Comparison of ENCODE assay signal across 8 cellular contexts in genomic region chr17:78484300-78485159, GRCh38.
A peak's percentile ranks its signal among the peaks of the same experiment; 100 is the strongest.
DNase-seq lines count a peak whose midpoint lies in the region; ATAC-seq, FAIRE-seq and TF ChIP-seq lines count a peak whose summit lies in the region.

No MANE protein-coding gene starts in this region.

- TF ChIP-seq RAD21 in SK-N-SH (IDR thresholded peaks at IDR 0.05; ENCODE audit: low read length): no peak

- no peaks in the 10 kb centered on the region for H4K20me1 ChIP-seq in SK-N-SH (ENCODE audit: insufficient read depth)

- no peak for TF ChIP-seq CTCF in gastroesophageal sphincter (IDR thresholded peaks at IDR 0.05)
- TF ChIP-seq CTCF in SK-N-SH (IDR thresholded peaks at IDR 0.05): no peak
- TF ChIP-seq CTCF in kidney (IDR thresholded peaks at IDR 0.05; ENCODE audit: borderline replicate concordance, extremely low read depth, insufficient read depth): no peak

- H3K4me2 ChIP-seq in SK-N-SH: no peak overlapping the region

- H3K36me3 ChIP-seq in gastroesophageal sphincter: no peaks in the 10 kb centered on the region
- H3K36me3 ChIP-seq in SK-N-SH (replicated peaks in 1 of 2; ENCODE audit: control insufficient read depth in 1 of 2, insufficient read depth in 2 of 2, low read length in 1 of 2): no peaks in the 10 kb centered on the region
- no peaks in the 10 kb centered on the region for H3K36me3 ChIP-seq in kidney (ENCODE audit: control insufficient read depth in 1 of 2, insufficient read depth in 2 of 2, low read length in 2 of 2)

- H3K4me1 ChIP-seq in gastroesophageal sphincter: peaks cover 0 to 12% (median 0%) of the 10 kb centered on the region in 3 donors
- H3K4me1 ChIP-seq in SK-N-SH (ENCODE audit: control insufficient read depth in 1 of 2, insufficient read depth in 2 of 2, low read depth in 1 of 2, low read length in 1 of 2): no peaks in the 10 kb centered on the region; a peak in 1 of 4 replicates
- no peaks in the 10 kb centered on the region for H3K4me1 ChIP-seq in kidney (ENCODE audit: control insufficient read depth in 1 of 2, insufficient read depth in 1 of 2, low read depth in 1 of 2, low read length in 2 of 2)

- CTCF ChIA-PET in SK-N-SH (lab: Yijun Ruan, JAX): interaction anchor here (1.1 to 5.8 kb wide), 3 partner anchors 13 to 224 kb away, joined by 3 to 36 read pairs (median 14); no protein-coding TSS in a partner anchor

- no peaks in the 10 kb centered on the region for H3K9me2 ChIP-seq in SK-N-SH

- FAIRE-seq in kidney (lab: Jason Lieb, UNC): no peak

- H3K4me3 ChIP-seq in gastroesophageal sphincter (peak overlapping the region in 1 of 2 donors; percentile 32), SK-N-SH (ENCODE audit: low read depth in 2 of 2, low read length in 1 of 2) (no peak overlapping the region), kidney (ENCODE audit: low read length in 2 of 2) (no peak overlapping the region)

- ATAC-seq in gastroesophageal sphincter: peak; percentile 57

- TF ChIP-seq EP300 in gastroesophageal sphincter (IDR thresholded peaks at IDR 0.05): no peak
- TF ChIP-seq EP300 in SK-N-SH (IDR thresholded peaks at IDR 0.05; ENCODE audit: borderline replicate concordance in 1 of 2, low read depth in 1 of 2, low read length in 1 of 2): no peak

- H3F3A ChIP-seq in SK-N-SH (replicated peaks; ENCODE audit: insufficient read depth): no peaks in the 10 kb centered on the region

- peak; percentile 63 for DNase-seq in NAMALWA (ENCODE audit: low spot score)
- peak; percentile 75 for DNase-seq in activated T-cell treated with anti-CD3 and anti-CD28 coated beads for 48 hours (ENCODE audit: low read depth)
- DNase-seq in stimulated activated CD4-positive, alpha-beta T cell treated with anti-CD3 and anti-CD28 coated beads, Interleukin-12 subunit alpha, Interleukin-12 subunit beta, amount 100 ng/mL, for 48 hours (ENCODE audit: low read depth in 2 of 3, low spot score in 1 of 3): peak; percentile 41 to 86 (median 54)
- no peak for DNase-seq in SK-N-SH
- no peak for DNase-seq in kidney
- DNase-seq in H4 (ENCODE audit: low spot score): no peak

- 12 to 36% methylated on average over 2 to 3 of the region's 39 CpGs for WGBS in gastroesophageal sphincter (ENCODE audit: low coverage in 1 of 2), 2 donors
- 79% methylated on average over 35 of the region's 39 CpGs for WGBS in SK-N-SH (ENCODE audit: low lambda C conversion rate)

- H3K9me3 ChIP-seq in gastroesophageal sphincter: no peaks in the 10 kb centered on the region
- H3K9me3 ChIP-seq in SK-N-SH: no peaks in the 10 kb centered on the region
- H3K9me3 ChIP-seq in kidney (ENCODE audit: control insufficient read depth in 1 of 2, low read length in 2 of 2): no peaks in the 10 kb centered on the region

- no peak overlapping the region for H2AFZ ChIP-seq in SK-N-SH (ENCODE audit: low read depth)

- intact Hi-C loops in kidney (cut with DNase I): no loop called here

- H3K27me3 ChIP-seq in gastroesophageal sphincter (peaks cover 38% of the 10 kb centered on the region), SK-N-SH (ENCODE audit: insufficient read depth) (no peaks in the 10 kb centered on the region)

- POLR2A ChIA-PET in SK-N-SH (lab: Yijun Ruan, JAX): no interaction called here

- peak; percentile 18 for TF ChIP-seq POLR2A in GM15510 (IDR thresholded peaks at IDR 0.05; ENCODE audit: borderline replicate concordance, extremely low read depth, insufficient read length)
- TF ChIP-seq POLR2A in gastroesophageal sphincter (IDR thresholded peaks at IDR 0.05): no peak

- H3K27ac ChIP-seq in gastroesophageal sphincter (no peak overlapping the region), SK-N-SH (ENCODE audit: low read depth in 2 of 2, low read length in 1 of 2) (no peak overlapping the region), kidney (ENCODE audit: low read depth in 2 of 2, low read length in 2 of 2) (no peak overlapping the region)

- H3K9ac ChIP-seq in SK-N-SH: no peak overlapping the region
- H3K9ac ChIP-seq in kidney (ENCODE audit: low read length in 2 of 2): no peak overlapping the region

- no peaks in the 10 kb centered on the region for H3K79me2 ChIP-seq in SK-N-SH (ENCODE audit: insufficient read depth)

TF ChIP-seq in SK-N-SH, 30 proteins besides CTCF, POLR2A, EP300 and RAD21:
- TF ChIP-seq RCOR1 (IDR thresholded peaks at IDR 0.05; ENCODE audit: low read length) (no peak), ELF1 (IDR thresholded peaks at IDR 0.05) (no peak), FOSL2 (IDR thresholded peaks at IDR 0.05; ENCODE audit: borderline replicate concordance, low read depth) (no peak), MEF2A (IDR thresholded peaks at IDR 0.05; ENCODE audit: borderline replicate concordance, low read depth) (no peak), IRF3 (IDR thresholded peaks at IDR 0.05; ENCODE audit: low read depth, low read length) (no peak), REST (IDR thresholded peaks at IDR 0.05; ENCODE audit: low read depth, low read length) (no peak)

Comparison
In these comparisons a context has a peak if more than half of its experiments do, and no peak if none do; other contexts are left out.
1. DNase-seq: peak in NAMALWA (single experiment), activated T-cell treated with anti-CD3 and anti-CD28 coated beads for 48 hours (single experiment) and stimulated activated CD4-positive, alpha-beta T cell treated with anti-CD3 and anti-CD28 coated beads, Interleukin-12 subunit alpha, Interleukin-12 subunit beta, amount 100 ng/mL, for 48 hours (3 of 3); none in SK-N-SH (single experiment), kidney (single experiment) and H4 (single experiment).